In the genomic region with DNA sequence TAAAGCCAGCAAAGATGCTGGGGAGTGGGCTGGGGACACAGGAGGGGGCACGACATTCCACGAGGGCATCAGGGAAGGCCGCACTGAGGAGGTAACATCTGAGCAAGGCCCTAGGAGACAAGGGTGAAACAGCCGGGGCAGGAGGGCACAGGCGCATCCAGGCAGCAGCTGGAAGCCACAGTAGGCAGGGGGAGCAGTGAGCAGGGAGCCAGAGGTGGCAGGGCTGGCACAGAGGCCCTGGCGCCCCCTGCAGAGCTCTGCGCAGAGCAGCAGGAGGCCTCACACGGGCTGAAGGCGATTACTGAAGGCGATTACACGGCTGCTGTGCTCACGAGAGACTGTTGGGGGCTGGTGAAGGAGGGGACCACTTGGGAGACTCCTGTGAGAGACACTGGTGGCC, we compare ENCODE assay signal across 9 cellular contexts. TPM values are rescaled to one million over a fixed set of nuclear protein-coding genes. Genes with fewer than 3 reads are reported as not detected.
DNase-seq lines count a peak whose midpoint lies in the region; ATAC-seq and TF ChIP-seq lines count a peak whose summit lies in the region.
"Had no signal": no experiment of that assay in that cellular context is flagged by ENCODE, and none has a peak within 500 bp of the region (broad histone marks: within the 10 kb centered on the region; RNA-seq: fewer than 3 reads in every experiment).

No MANE protein-coding gene starts in this region.

- H3K4me3 ChIP-seq in breast epithelium (no peak overlapping the region), sigmoid colon (no peak overlapping the region)

- no peak for TF ChIP-seq EP300 in sigmoid colon (IDR thresholded peaks at IDR 0.05)

- peaks cover 0 to 9% of the 10 kb centered on the region in 2 donors for H3K4me1 ChIP-seq in breast epithelium
- H3K4me1 ChIP-seq in sigmoid colon, result no peaks in the 10 kb centered on the region

- WGBS in sigmoid colon, 2 donors, result 48 to 65% methylated on average over 12 of the region's 12 CpGs

- no peak for ATAC-seq in GM18517 (IDR thresholded peaks at IDR 0.05; ENCODE audit: unreplicated experiment)

- H3K9me3 ChIP-seq in breast epithelium (no peaks in the 10 kb centered on the region), sigmoid colon (no peaks in the 10 kb centered on the region)

- peak; percentile 4 for DNase-seq in NCI-H146 (lab: John Stamatoyannopoulos, UW)
- no peak for DNase-seq in NCI-H146 treated with DMSO at 0.1 percent for 48 hours (lab: John Stamatoyannopoulos, UW; ENCODE audit: unreplicated experiment)
- peak; percentile 50 for DNase-seq in MV-4-11 (lab: John Stamatoyannopoulos, UW)
- DNase-seq in breast epithelium (ENCODE audit: low spot score in 2 of 2), result no peak
- DNase-seq in posterior vena cava (ENCODE audit: low spot score), result peak; percentile 55
- DNase-seq in mesenteric fat pad (ENCODE audit: low spot score), result no peak
- no peak for DNase-seq in sigmoid colon

- no peaks in the 10 kb centered on the region for H3K27me3 ChIP-seq in breast epithelium
- no peaks in the 10 kb centered on the region for H3K27me3 ChIP-seq in sigmoid colon

- TF ChIP-seq POLR2A in breast epithelium (IDR thresholded peaks at IDR 0.05), result no peak
- TF ChIP-seq POLR2A in sigmoid colon (IDR thresholded peaks at IDR 0.05), result no peak

- H3K36me3 ChIP-seq in breast epithelium (peaks cover 20% of the 10 kb centered on the region), sigmoid colon (peaks cover 34 to 80% (median 62%) of the 10 kb centered on the region in 4 donors)

- TF ChIP-seq CTCF in breast epithelium (IDR thresholded peaks at IDR 0.05) (no peak), sigmoid colon (IDR thresholded peaks at IDR 0.05) (no peak)

- H3K27ac ChIP-seq in breast epithelium (peak overlapping the region; percentile 57 to 61), sigmoid colon (no peak overlapping the region)
- H3K27ac ChIP-seq: C4-2B had no signal

- intact Hi-C loops in breast epithelium (cut with DNase I; ENCODE audit: low total_unique reads), result no loop called here
- intact Hi-C loops in posterior vena cava (cut with DNase I), result no loop called here
- intact Hi-C loops in sigmoid colon (cut with DNase I), result no loop called here

RNA-seq across cellular contexts. Expression of a gene that starts 15.4 kb away (rescaled TPM):
- total RNA-seq in breast epithelium (100 to 1,000 TPM; 139 to 188 (median 170) TPM), posterior vena cava (10 to 100 TPM; 72.4 to 95.7 TPM), mesenteric fat pad (90.9 TPM), sigmoid colon (100 to 1,000 TPM in 2 of 4 donors, 10 to 100 TPM in 2; 87.5 to 169 (median 98.2) TPM)
- 100 to 1,000 TPM in 2 of 3 donors, 10 to 100 TPM in 1; 62.5 to 244 (median 115) TPM for polyA plus RNA-seq in sigmoid colon

RNA-seq across cellular contexts. Expression of a gene that starts 21.6 kb away (rescaled TPM):
- total RNA-seq in breast epithelium (10 to 100 TPM in 2 of 3 donors, 1 to 10 TPM in 1; 9.0 to 16.4 (median 11.3) TPM), posterior vena cava (10 to 100 TPM; 11.3 to 13.4 TPM), mesenteric fat pad (8.2 TPM), sigmoid colon (10 to 100 TPM in 3 of 4 donors, 1 to 10 TPM in 1; 9.6 to 26.6 (median 16.7) TPM)
- polyA plus RNA-seq in sigmoid colon, result 10 to 100 TPM; 12.7 to 21.0 (median 16.2) TPM

RNA-seq across cellular contexts. Expression of a gene that starts 24.4 kb away (rescaled TPM):
- total RNA-seq in breast epithelium (10 to 100 TPM in 1 of 3 donors, 1 to 10 TPM in 2; 4.2 to 10.5 (median 9.4) TPM), posterior vena cava (1 to 10 TPM; 5.4 to 6.1 TPM), mesenteric fat pad (7.2 TPM), sigmoid colon (10 to 100 TPM in 2 of 4 donors, 1 to 10 TPM in 2; 7.2 to 23.8 (median 12.9) TPM)
- 10 to 100 TPM in 1 of 3 donors, 1 to 10 TPM in 2; 2.1 to 20.7 (median 5.4) TPM for polyA plus RNA-seq in sigmoid colon

RNA-seq across cellular contexts. Expression of a gene that starts 32.5 kb away (rescaled TPM):
- 10 to 100 TPM; 61.0 to 97.0 (median 68.8) TPM for total RNA-seq in breast epithelium
- 10 to 100 TPM; 81.8 to 91.9 TPM for total RNA-seq in posterior vena cava
- 110 TPM for total RNA-seq in mesenteric fat pad
- total RNA-seq in sigmoid colon, result 10 to 100 TPM; 59.3 to 64.9 (median 62.4) TPM
- 100 to 1,000 TPM; 231 to 330 (median 257) TPM for polyA plus RNA-seq in sigmoid colon

RNA-seq across cellular contexts. Expression of a gene that starts 32.6 kb away (rescaled TPM):
- 10 to 100 TPM; 21.4 to 62.9 (median 36.0) TPM for total RNA-seq in breast epithelium
- 10 to 100 TPM; 17.4 to 18.6 TPM for total RNA-seq in posterior vena cava
- 23.1 TPM for total RNA-seq in mesenteric fat pad
- total RNA-seq in sigmoid colon, result 10 to 100 TPM; 22.3 to 33.6 (median 29.4) TPM
- 10 to 100 TPM; 35.4 to 64.6 (median 50.4) TPM for polyA plus RNA-seq in sigmoid colon

Comparison
In these comparisons a context has a peak if more than half of its experiments do, and no peak if none do; other contexts are left out.
1. DNase-seq: peak in NCI-H146 (single experiment), MV-4-11 (single experiment) and posterior vena cava (single experiment); none in NCI-H146 treated with DMSO at 0.1 percent for 48 hours (single experiment), breast epithelium (0 of 2), mesenteric fat pad (single experiment) and sigmoid colon (single experiment).
2. H3K27ac ChIP-seq: peak in breast epithelium (2 of 2); none in sigmoid colon (0 of 4).